In the genomic region with DNA sequence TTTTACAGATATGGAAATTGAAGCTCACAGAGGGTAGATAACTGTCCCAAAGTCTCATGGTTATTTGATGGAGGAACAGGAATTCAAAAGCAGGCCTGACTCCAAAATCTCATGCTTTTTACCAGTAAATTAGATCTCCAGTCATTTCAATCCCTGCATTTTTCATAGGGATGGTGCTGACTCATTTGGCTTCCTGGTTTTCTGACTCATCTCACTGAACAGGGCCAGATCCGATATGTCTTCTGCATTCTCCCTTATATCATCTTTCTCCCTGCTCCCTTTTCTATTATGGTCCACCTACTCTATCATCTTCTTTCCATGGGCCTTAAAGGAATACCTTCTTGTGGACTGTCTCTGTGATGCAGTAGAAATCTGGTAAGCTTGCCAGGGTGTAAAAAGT, we compare ENCODE assay signal across 10 cellular contexts.
A peak's percentile ranks its signal among the peaks of the same experiment; 100 is the strongest.
DNase-seq lines count a peak whose midpoint lies in the region; ATAC-seq and TF ChIP-seq lines count a peak whose summit lies in the region.
"Had no signal": no experiment of that assay in that cellular context is flagged by ENCODE, and none has a peak within 500 bp of the region (broad histone marks: within the 10 kb centered on the region; RNA-seq: fewer than 3 reads in every experiment).

No MANE protein-coding gene starts in this region.

- H3K27ac Mint-ChIP-seq in osteocyte (ENCODE audit: unreplicated experiment), result peak overlapping the region; percentile 50

- no peaks in the 10 kb centered on the region for H3K36me3 ChIP-seq in BLaER1 treated with 17β-estradiol and CSF1 and Interleukin-3, amounts not matched to agents 10 nM and 100 nM
- H3K36me3 ChIP-seq: tibial artery had no signal

- peak overlapping the region in 2 of 11 experiments; percentile 11 to 45; a peak in 4 of 22 replicates for H3K27ac ChIP-seq in BLaER1 treated with 17β-estradiol and CSF1 and Interleukin-3, amounts not matched to agents 10 nM and 100 nM
- H3K27ac ChIP-seq: tibial artery had no signal

- H3K27me3 Mint-ChIP-seq in osteocyte (ENCODE audit: unreplicated experiment), result no peaks in the 10 kb centered on the region

- no peak for TF ChIP-seq CTCF in osteocyte (IDR thresholded peaks at IDR 0.05)

- H3K9me3 ChIP-seq in BLaER1 treated with 17β-estradiol and CSF1 and Interleukin-3, amounts not matched to agents 10 nM and 100 nM (replicated peaks in 1 of 11), result 0 out of 22 replicates have a peak, but pooled peaks cover 0 to 7% (median 0%) of the 10 kb centered on the region in 11 experiments
- H3K9me3 ChIP-seq: tibial artery had no signal

- H3K36me3 Mint-ChIP-seq in osteocyte (ENCODE audit: unreplicated experiment), result no peaks in the 10 kb centered on the region

- no peaks in the 10 kb centered on the region for H3K9me3 Mint-ChIP-seq in osteocyte (ENCODE audit: unreplicated experiment)

- peak overlapping the region; percentile 3 to 74 (median 43); a peak in 16 of 22 replicates for H3K4me2 ChIP-seq in BLaER1 treated with 17β-estradiol and CSF1 and Interleukin-3, amounts not matched to agents 10 nM and 100 nM

- no peaks in the 10 kb centered on the region for H4K20me1 ChIP-seq in BLaER1 treated with 17β-estradiol and CSF1 and Interleukin-3, amounts not matched to agents 10 nM and 100 nM

- no peak overlapping the region for H3K4me3 ChIP-seq in BLaER1 treated with 17β-estradiol and CSF1 and Interleukin-3, amounts not matched to agents 10 nM and 100 nM
- H3K4me3 ChIP-seq: tibial artery had no signal

- H3K4me1 ChIP-seq in BLaER1 treated with 17β-estradiol and CSF1 and Interleukin-3, amounts not matched to agents 10 nM and 100 nM, result peaks cover 9 to 49% (median 22%) of the 10 kb centered on the region in 10 experiments; a peak in 17 of 20 replicates
- H3K4me1 ChIP-seq: tibial artery had no signal

- peaks cover 24% of the 10 kb centered on the region for H3K4me1 Mint-ChIP-seq in osteocyte (ENCODE audit: unreplicated experiment)

- H3K27me3 ChIP-seq in BLaER1 treated with 17β-estradiol and CSF1 and Interleukin-3, amounts not matched to agents 10 nM and 100 nM, result no peaks in the 10 kb centered on the region
- H3K27me3 ChIP-seq: tibial artery had no signal

- H3K9ac ChIP-seq in BLaER1 treated with 17β-estradiol and CSF1 and Interleukin-3, amounts not matched to agents 10 nM and 100 nM, result no peak overlapping the region

- no peak overlapping the region for H3K4me3 Mint-ChIP-seq in osteocyte (ENCODE audit: unreplicated experiment)

- DNase-seq in NCI-H460 (ENCODE audit: extremely low read depth, low read depth), result peak; percentile 7
- peak; percentile 59 to 86 for DNase-seq in dermis microvascular lymphatic vessel endothelial cell (ENCODE audit: low read depth in 2 of 2)
- DNase-seq in osteocyte (ENCODE audit: extremely low spot score, unreplicated experiment), result no peak
- DNase-seq in NCI-H524 treated with DMSO at 0.1 percent for 48 hours (lab: John Stamatoyannopoulos, UW), result no peak
- DNase-seq in cerebellum (ENCODE audit: low spot score), result no peak
- DNase-seq: GDM1, tibial artery had no signal

- no peak for ATAC-seq in GM18907 (IDR thresholded peaks at IDR 0.05; ENCODE audit: unreplicated experiment)
- no peak for ATAC-seq in GM19467 (IDR thresholded peaks at IDR 0.05; ENCODE audit: unreplicated experiment)

Comparison
In these comparisons a context has a peak if more than half of its experiments do, and no peak if none do; other contexts are left out.
1. DNase-seq: peak in NCI-H460 (single experiment) and dermis microvascular lymphatic vessel endothelial cell (2 of 2); none in osteocyte (single experiment), NCI-H524 treated with DMSO at 0.1 percent for 48 hours (single experiment) and cerebellum (single experiment).